8 cellular contexts compared by ENCODE assay signal in genomic region chr14:24058260-24058950, GRCh38. TPM values are rescaled to one million over a fixed set of nuclear protein-coding genes. Genes with fewer than 3 reads are reported as not detected.
DNase-seq lines count a peak whose midpoint lies in the region; ATAC-seq and TF ChIP-seq lines count a peak whose summit lies in the region.

No MANE protein-coding gene starts in this region.

- no peaks in the 10 kb centered on the region for H3K4me1 ChIP-seq in CD8-positive, alpha-beta memory T cell (ENCODE audit: insufficient read depth, low read length)
- peaks cover 0 to 3% of the 10 kb centered on the region in 2 experiments; a peak in 1 of 4 replicates for H3K4me1 ChIP-seq in SK-N-SH (ENCODE audit: control insufficient read depth in 1 of 2, insufficient read depth in 2 of 2, low read depth in 1 of 2, low read length in 1 of 2)
- no peaks in the 10 kb centered on the region for H3K4me1 ChIP-seq in testis

- no peaks in the 10 kb centered on the region for H3K36me3 Mint-ChIP-seq in CD8-positive, alpha-beta memory T cell

- peak; percentile 43 to 67 (median 52) for DNase-seq in CD8-positive, alpha-beta memory T cell
- peak; percentile 91 for DNase-seq in SK-N-SH
- DNase-seq in cerebellar cortex (ENCODE audit: low spot score) = peak; percentile 86
- DNase-seq in kidney glomerular epithelial cell (lab: John Stamatoyannopoulos, UW) = peak; percentile 47
- peak; percentile 94 for DNase-seq in testis
- DNase-seq in stimulated activated CD4-positive, alpha-beta T cell treated with anti-CD3 and anti-CD28 coated beads, Interleukin-4, amount 100 ng/mL, for 24 hours = no peak

- H3K4me2 ChIP-seq in SK-N-SH = no peak overlapping the region

- peak overlapping the region in 3 of 8 donors; percentile 65 to 86 (median 85) for H3K27ac Mint-ChIP-seq in CD8-positive, alpha-beta memory T cell

- 50% methylated on average over 4 of the region's 7 CpGs for WGBS in SK-N-SH (ENCODE audit: low lambda C conversion rate)
- 50 to 70% methylated on average over 5 to 7 of the region's 7 CpGs for WGBS in testis, 2 donors

- intact Hi-C loops in testis (cut with DNase I; ENCODE audit: low total_unique reads) = no loop called here

- no peaks in the 10 kb centered on the region for H3K9me2 ChIP-seq in SK-N-SH

- H3K27me3 Mint-ChIP-seq in CD8-positive, alpha-beta memory T cell = peaks cover 0 to 1% of the 10 kb centered on the region in 2 donors

- TF ChIP-seq EP300 in SK-N-SH (IDR thresholded peaks at IDR 0.05; ENCODE audit: borderline replicate concordance in 1 of 2, low read depth in 1 of 2, low read length in 1 of 2) = no peak

- no peak for TF ChIP-seq POLR2A in testis (IDR thresholded peaks at IDR 0.05)

- no peaks in the 10 kb centered on the region for H3K36me3 ChIP-seq in CD8-positive, alpha-beta memory T cell (ENCODE audit: insufficient read depth, low read length)
- no peaks in the 10 kb centered on the region for H3K36me3 ChIP-seq in SK-N-SH (replicated peaks in 1 of 2; ENCODE audit: control insufficient read depth in 1 of 2, insufficient read depth in 2 of 2, low read length in 1 of 2)
- H3K36me3 ChIP-seq in testis (ENCODE audit: low read depth, missing control alignments) = no peaks in the 10 kb centered on the region

- peak overlapping the region in 1 of 7 donors; percentile 22 for H3K4me3 Mint-ChIP-seq in CD8-positive, alpha-beta memory T cell

- ATAC-seq in GM19023 (IDR thresholded peaks at IDR 0.05; ENCODE audit: unreplicated experiment) = peak; percentile 63

- H3F3A ChIP-seq in SK-N-SH (replicated peaks; ENCODE audit: insufficient read depth) = no peaks in the 10 kb centered on the region

- no peaks in the 10 kb centered on the region for H3K9me3 Mint-ChIP-seq in CD8-positive, alpha-beta memory T cell

- no peak overlapping the region for H3K4me3 ChIP-seq in CD8-positive, alpha-beta memory T cell (ENCODE audit: low read length)
- no peak overlapping the region; a peak in 1 of 4 replicates for H3K4me3 ChIP-seq in SK-N-SH (ENCODE audit: low read depth in 2 of 2, low read length in 1 of 2)
- H3K4me3 ChIP-seq in testis = no peak overlapping the region

- peak; percentile 99 for TF ChIP-seq RAD21 in SK-N-SH (IDR thresholded peaks at IDR 0.05; ENCODE audit: low read length)

- no peaks in the 10 kb centered on the region for H3K79me2 ChIP-seq in SK-N-SH (ENCODE audit: insufficient read depth)

- no peaks in the 10 kb centered on the region for H4K20me1 ChIP-seq in SK-N-SH (ENCODE audit: insufficient read depth)

- H3K27ac ChIP-seq in CD8-positive, alpha-beta memory T cell (ENCODE audit: low read depth, low read length) = no peak overlapping the region
- H3K27ac ChIP-seq in SK-N-SH (ENCODE audit: low read depth in 2 of 2, low read length in 1 of 2) (no peak overlapping the region), testis (no peak overlapping the region)

- H3K9me3 ChIP-seq in CD8-positive, alpha-beta memory T cell (ENCODE audit: low read length) = no peaks in the 10 kb centered on the region
- H3K9me3 ChIP-seq in SK-N-SH (no peaks in the 10 kb centered on the region), testis (no peaks in the 10 kb centered on the region)

- peaks cover 3 to 8% (median 4%) of the 10 kb centered on the region in 3 donors for H3K4me1 Mint-ChIP-seq in CD8-positive, alpha-beta memory T cell

- CTCF ChIA-PET in CD8-positive, alpha-beta memory T cell (lab: Charles Lee) = interaction anchor here (0.6 to 6.3 kb wide), 16 partner anchors 11 to 251 kb away, joined by 3 to 114 read pairs (median 4); partner anchors contain the start of genes DCAF11, DHRS4L2, IRF9 and NRL
- CTCF ChIA-PET in SK-N-SH (lab: Yijun Ruan, JAX) = interaction anchor here (0.6 to 42.8 kb wide), 21 partner anchors 12 to 489 kb away, joined by 3 to 1159 read pairs (median 5); partner anchors contain the start of genes CPNE6, DCAF11, FITM1 and IPO4

- H2AFZ ChIP-seq in SK-N-SH (ENCODE audit: low read depth) = no peak overlapping the region

- no peaks in the 10 kb centered on the region for H3K27me3 ChIP-seq in CD8-positive, alpha-beta memory T cell (ENCODE audit: insufficient read depth, low read length, poor library complexity, severe bottlenecking)
- H3K27me3 ChIP-seq in SK-N-SH (ENCODE audit: insufficient read depth) (no peaks in the 10 kb centered on the region), testis (no peaks in the 10 kb centered on the region)

- no peak overlapping the region for H3K9ac ChIP-seq in SK-N-SH

- POLR2A ChIA-PET in CD8-positive, alpha-beta memory T cell (lab: Charles Lee) = interaction anchor here (0.6 to 1.1 kb wide), 2 partner anchors 22 to 69 kb away, joined by 3 to 4 read pairs; no protein-coding TSS in a partner anchor
- POLR2A ChIA-PET in SK-N-SH (lab: Yijun Ruan, JAX) = interaction anchor here (0.6 to 2.4 kb wide), 7 partner anchors 22 to 57 kb away, joined by 3 to 44 read pairs (median 5); partner anchors contain the start of gene PCK2

- TF ChIP-seq CTCF in LNCAP (IDR thresholded peaks at IDR 0.05) (peak; percentile 66), SK-N-SH (IDR thresholded peaks at IDR 0.05) (peak; percentile 84), testis (IDR thresholded peaks at IDR 0.05) (peak; percentile 71 to 92 (median 79))

TF ChIP-seq in SK-N-SH, 30 proteins besides CTCF, POLR2A, EP300 and RAD21:
- TF ChIP-seq NRF1 (IDR thresholded peaks at IDR 0.05; ENCODE audit: low read depth, low read length) = peak; percentile 29; the same call in 1 of the 2 replicates
- 0 out of 2 replicates have a peak, but pooled peaks have one; percentile 26 for TF ChIP-seq RFX5 (IDR thresholded peaks at IDR 0.05; ENCODE audit: low read length)
- peak; percentile 37 for TF ChIP-seq CHD2 (IDR thresholded peaks at IDR 0.05; ENCODE audit: low read length, partially characterized antibody)
- no peak for TF ChIP-seq RXRA (IDR thresholded peaks at IDR 0.05; ENCODE audit: borderline replicate concordance, low read depth)
- TF ChIP-seq SMC3 (IDR thresholded peaks at IDR 0.05; ENCODE audit: low read depth, low read length) = peak; percentile 99

RNA-seq across cellular contexts. Expression of gene CARMIL3, which starts 6.6 kb away (rescaled TPM):
- 1 to 10 TPM; 1.2 to 1.5 TPM for total RNA-seq in CD8-positive, alpha-beta memory T cell
- polyA plus RNA-seq in CD8-positive, alpha-beta memory T cell = 0.14 TPM
- polyA plus RNA-seq in SK-N-SH (2012; rRNA removed) (0.32 and 0.43 TPM in 2 replicates), testis (ENCODE audit: insufficient read depth, low read depth, low replicate concordance) (6.8 TPM)
- 0.06 and 0.30 TPM in 2 replicates for polyA plus RNA-seq in SK-N-SH (2012; cell fraction: cytosol; rRNA removed)
- 2.4 and 2.8 TPM in 2 replicates for polyA plus RNA-seq in SK-N-SH (2012; cell fraction: nucleus; rRNA removed)
- total RNA-seq in testis = 1 to 10 TPM; 7.7 to 8.6 TPM

RNA-seq across cellular contexts. Expression of gene CPNE6, which starts 13.0 kb away (rescaled TPM):
- not detected for total RNA-seq in CD8-positive, alpha-beta memory T cell
- not detected for polyA plus RNA-seq in CD8-positive, alpha-beta memory T cell
- polyA plus RNA-seq in SK-N-SH (2012; rRNA removed) (not detected in 2 replicates), testis (ENCODE audit: insufficient read depth, low read depth, low replicate concordance) (5.7 TPM)
- polyA plus RNA-seq in SK-N-SH (2012; cell fraction: cytosol; rRNA removed) = not detected in 2 replicates
- not detected in 2 replicates for polyA plus RNA-seq in SK-N-SH (2012; cell fraction: nucleus; rRNA removed)
- total RNA-seq in testis = under 1 TPM; 0.12 to 0.71 TPM

RNA-seq across cellular contexts. Expression of gene PCK2, which starts 35.7 kb away (rescaled TPM):
- total RNA-seq in CD8-positive, alpha-beta memory T cell = 10 to 100 TPM; 79.6 to 88.3 TPM
- 16.9 TPM for polyA plus RNA-seq in CD8-positive, alpha-beta memory T cell
- 16.2 and 16.6 TPM in 2 replicates for polyA plus RNA-seq in SK-N-SH (2012; rRNA removed)
- polyA plus RNA-seq in SK-N-SH (2012; cell fraction: cytosol; rRNA removed) = 6.7 and 10.9 TPM in 2 replicates
- polyA plus RNA-seq in SK-N-SH (2012; cell fraction: nucleus; rRNA removed) = 21.2 and 23.0 TPM in 2 replicates
- total RNA-seq in testis = 10 to 100 TPM; 20.7 to 30.6 TPM
- polyA plus RNA-seq in testis (ENCODE audit: insufficient read depth, low read depth, low replicate concordance) = 43.6 TPM

RNA-seq across cellular contexts. Expression of gene DCAF11, which starts 56.2 kb away (rescaled TPM):
- total RNA-seq in CD8-positive, alpha-beta memory T cell = 10 to 100 TPM; 69.0 to 72.4 TPM
- polyA plus RNA-seq in CD8-positive, alpha-beta memory T cell = 83.9 TPM
- polyA plus RNA-seq in SK-N-SH (2012; rRNA removed) (34.6 and 36.7 TPM in 2 replicates), testis (ENCODE audit: insufficient read depth, low read depth, low replicate concordance) (77.4 TPM)
- 22.5 and 30.9 TPM in 2 replicates for polyA plus RNA-seq in SK-N-SH (2012; cell fraction: cytosol; rRNA removed)
- polyA plus RNA-seq in SK-N-SH (2012; cell fraction: nucleus; rRNA removed) = 37.1 and 43.1 TPM in 2 replicates
- total RNA-seq in testis = 10 to 100 TPM; 67.6 to 68.0 TPM

RNA-seq across cellular contexts. Expression of gene NRL, which starts 56.3 kb away (rescaled TPM):
- total RNA-seq in CD8-positive, alpha-beta memory T cell = 1 to 10 TPM; 1.5 to 1.6 TPM
- 1.5 TPM for polyA plus RNA-seq in CD8-positive, alpha-beta memory T cell
- polyA plus RNA-seq in SK-N-SH (2012; rRNA removed) (0.76 and 0.88 TPM in 2 replicates), testis (ENCODE audit: insufficient read depth, low read depth, low replicate concordance) (8.2 TPM)
- 0.32 and 0.77 TPM in 2 replicates for polyA plus RNA-seq in SK-N-SH (2012; cell fraction: cytosol; rRNA removed)
- polyA plus RNA-seq in SK-N-SH (2012; cell fraction: nucleus; rRNA removed) = 0.37 and 0.59 TPM in 2 replicates
- total RNA-seq in testis = 1 to 10 TPM; 6.6 to 8.3 TPM
